ENCODE assay signal across 1 cellular context in the genomic region with DNA sequence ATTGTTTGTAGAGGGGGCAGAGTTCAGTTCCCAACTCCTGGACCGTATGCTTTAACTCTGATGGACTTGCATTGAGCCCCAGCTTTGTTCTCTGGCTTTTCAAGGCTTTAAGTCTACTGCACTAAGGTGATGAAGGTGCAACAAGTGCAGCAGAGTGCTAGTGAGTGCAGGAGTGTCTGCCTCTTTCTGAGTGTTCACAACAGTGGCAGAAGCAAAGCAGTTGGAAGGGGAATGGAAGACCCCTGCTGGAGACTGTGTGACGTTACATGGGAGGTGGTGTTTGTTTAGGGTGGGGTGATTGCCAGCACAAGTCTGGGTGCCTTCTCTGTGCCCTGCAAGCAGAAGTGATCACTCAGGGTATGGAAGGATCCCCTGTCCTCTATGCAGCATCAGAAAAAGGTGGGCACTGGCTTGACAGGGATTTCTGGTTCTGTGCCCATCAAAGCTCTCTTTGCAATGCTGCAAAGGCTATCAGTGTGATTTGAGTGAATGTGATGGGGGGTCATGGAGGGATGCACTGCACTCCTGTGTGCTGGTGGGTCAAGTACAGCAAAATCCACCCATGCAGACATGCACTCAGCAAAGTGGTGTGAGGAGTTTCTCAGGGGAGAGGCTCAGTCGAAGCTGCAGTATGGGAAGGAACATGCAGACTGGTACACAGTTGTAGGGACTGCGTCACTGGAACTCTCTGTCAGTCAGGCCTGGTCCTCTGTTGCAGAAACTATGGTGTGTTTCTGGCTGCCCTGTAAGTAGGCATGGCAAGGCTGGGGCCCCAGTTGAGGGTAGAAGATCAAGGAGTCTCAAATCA.
TF ChIP-seq lines count a peak whose summit lies in the region.

No MANE protein-coding gene starts in this region.

TF ChIP-seq in GM23338, 12 proteins besides CTCF, POLR2A, EP300 and RAD21 (continued from another document):
- TF ChIP-seq, protein P1, sequence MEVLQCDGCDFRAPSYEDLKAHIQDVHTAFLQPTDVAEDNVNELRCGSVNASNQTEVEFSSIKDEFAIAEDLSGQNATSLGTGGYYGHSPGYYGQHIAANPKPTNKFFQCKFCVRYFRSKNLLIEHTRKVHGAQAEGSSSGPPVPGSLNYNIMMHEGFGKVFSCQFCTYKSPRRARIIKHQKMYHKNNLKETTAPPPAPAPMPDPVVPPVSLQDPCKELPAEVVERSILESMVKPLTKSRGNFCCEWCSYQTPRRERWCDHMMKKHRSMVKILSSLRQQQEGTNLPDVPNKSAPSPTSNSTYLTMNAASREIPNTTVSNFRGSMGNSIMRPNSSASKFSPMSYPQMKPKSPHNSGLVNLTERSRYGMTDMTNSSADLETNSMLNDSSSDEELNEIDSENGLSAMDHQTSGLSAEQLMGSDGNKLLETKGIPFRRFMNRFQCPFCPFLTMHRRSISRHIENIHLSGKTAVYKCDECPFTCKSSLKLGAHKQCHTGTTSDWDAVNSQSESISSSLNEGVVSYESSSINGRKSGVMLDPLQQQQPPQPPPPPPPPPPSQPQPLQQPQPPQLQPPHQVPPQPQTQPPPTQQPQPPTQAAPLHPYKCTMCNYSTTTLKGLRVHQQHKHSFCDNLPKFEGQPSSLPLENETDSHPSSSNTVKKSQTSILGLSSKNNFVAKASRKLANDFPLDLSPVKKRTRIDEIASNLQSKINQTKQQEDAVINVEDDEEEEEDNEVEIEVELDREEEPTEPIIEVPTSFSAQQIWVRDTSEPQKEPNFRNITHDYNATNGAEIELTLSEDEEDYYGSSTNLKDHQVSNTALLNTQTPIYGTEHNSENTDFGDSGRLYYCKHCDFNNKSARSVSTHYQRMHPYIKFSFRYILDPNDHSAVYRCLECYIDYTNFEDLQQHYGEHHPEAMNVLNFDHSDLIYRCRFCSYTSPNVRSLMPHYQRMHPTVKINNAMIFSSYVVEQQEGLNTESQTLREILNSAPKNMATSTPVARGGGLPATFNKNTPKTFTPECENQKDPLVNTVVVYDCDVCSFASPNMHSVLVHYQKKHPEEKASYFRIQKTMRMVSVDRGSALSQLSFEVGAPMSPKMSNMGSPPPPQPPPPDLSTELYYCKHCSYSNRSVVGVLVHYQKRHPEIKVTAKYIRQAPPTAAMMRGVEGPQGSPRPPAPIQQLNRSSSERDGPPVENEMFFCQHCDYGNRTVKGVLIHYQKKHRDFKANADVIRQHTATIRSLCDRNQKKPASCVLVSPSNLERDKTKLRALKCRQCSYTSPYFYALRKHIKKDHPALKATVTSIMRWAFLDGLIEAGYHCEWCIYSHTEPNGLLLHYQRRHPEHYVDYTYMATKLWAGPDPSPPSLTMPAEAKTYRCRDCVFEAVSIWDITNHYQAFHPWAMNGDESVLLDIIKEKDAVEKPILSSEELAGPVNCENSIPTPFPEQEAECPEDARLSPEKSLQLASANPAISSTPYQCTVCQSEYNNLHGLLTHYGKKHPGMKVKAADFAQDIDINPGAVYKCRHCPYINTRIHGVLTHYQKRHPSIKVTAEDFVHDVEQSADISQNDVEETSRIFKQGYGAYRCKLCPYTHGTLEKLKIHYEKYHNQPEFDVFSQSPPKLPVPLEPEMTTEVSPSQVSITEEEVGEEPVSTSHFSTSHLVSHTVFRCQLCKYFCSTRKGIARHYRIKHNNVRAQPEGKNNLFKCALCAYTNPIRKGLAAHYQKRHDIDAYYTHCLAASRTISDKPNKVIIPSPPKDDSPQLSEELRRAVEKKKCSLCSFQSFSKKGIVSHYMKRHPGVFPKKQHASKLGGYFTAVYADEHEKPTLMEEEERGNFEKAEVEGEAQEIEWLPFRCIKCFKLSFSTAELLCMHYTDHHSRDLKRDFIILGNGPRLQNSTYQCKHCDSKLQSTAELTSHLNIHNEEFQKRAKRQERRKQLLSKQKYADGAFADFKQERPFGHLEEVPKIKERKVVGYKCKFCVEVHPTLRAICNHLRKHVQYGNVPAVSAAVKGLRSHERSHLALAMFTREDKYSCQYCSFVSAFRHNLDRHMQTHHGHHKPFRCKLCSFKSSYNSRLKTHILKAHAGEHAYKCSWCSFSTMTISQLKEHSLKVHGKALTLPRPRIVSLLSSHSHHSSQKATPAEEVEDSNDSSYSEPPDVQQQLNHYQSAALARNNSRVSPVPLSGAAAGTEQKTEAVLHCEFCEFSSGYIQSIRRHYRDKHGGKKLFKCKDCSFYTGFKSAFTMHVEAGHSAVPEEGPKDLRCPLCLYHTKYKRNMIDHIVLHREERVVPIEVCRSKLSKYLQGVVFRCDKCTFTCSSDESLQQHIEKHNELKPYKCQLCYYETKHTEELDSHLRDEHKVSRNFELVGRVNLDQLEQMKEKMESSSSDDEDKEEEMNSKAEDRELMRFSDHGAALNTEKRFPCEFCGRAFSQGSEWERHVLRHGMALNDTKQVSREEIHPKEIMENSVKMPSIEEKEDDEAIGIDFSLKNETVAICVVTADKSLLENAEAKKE (CRISPR knock-in tag; IDR thresholded peaks at IDR 0.05) = no peak
- no peak for TF ChIP-seq POLR2AphosphoS5 (IDR thresholded peaks at IDR 0.05; ENCODE audit: low read depth)
- TF ChIP-seq JUNB (IDR thresholded peaks at IDR 0.05; ENCODE audit: unreplicated experiment) = no peak
- no peak for TF ChIP-seq REST (IDR thresholded peaks at IDR 0.05; ENCODE audit: unreplicated experiment)
- no peak for TF ChIP-seq CREB1 (CRISPR knock-in tag; IDR thresholded peaks at IDR 0.05; ENCODE audit: low read depth)
